9 cellular contexts compared by ENCODE assay signal in the genomic region with DNA sequence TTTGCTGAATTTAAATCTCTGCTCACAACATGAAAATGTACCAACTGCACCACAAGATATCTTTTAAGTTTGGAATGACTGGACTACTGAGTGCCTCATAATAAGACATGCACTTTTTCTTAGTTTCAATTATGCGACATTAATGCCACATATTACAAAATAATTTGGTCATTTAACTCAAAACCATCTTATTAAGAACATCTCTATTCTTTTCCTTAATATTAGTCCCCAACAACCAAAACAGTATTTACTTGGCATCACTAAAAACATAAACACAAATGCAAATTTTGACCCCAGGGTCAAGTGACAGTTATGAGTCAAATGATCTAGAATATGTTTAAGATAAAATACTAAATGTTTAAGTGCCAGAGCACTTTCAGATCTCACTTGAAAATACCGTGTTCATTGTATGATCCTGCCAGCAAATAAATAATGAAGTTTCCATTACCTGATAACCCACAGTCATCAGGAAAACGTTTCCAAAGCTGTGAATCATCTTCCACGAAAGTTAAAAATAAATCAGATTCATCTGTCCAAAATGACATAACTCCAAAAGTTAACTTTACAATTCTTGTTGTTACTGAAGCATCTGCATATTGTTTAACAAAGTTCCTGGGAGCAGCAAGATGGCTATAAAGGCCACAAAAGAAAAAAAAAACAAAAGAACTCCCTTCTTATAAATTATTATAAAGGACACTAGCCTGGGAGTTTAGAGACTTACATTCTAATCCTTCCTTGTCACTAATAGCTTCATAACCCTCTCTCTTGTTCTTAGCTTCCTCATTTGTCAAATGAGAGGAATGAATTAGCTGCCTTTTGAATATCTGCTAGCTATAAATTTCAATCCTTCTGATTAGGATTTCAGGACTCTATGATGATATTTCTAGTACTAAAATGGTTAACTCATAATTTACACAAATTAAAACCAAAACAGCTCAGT. TPM values are rescaled to one million over a fixed set of nuclear protein-coding genes. Genes with fewer than 3 reads are reported as not detected.
DNase-seq lines count a peak whose midpoint lies in the region; ATAC-seq and TF ChIP-seq lines count a peak whose summit lies in the region.
"Had no signal": no experiment of that assay in that cellular context is flagged by ENCODE, and none has a peak within 500 bp of the region (broad histone marks: within the 10 kb centered on the region; RNA-seq: fewer than 3 reads in every experiment).

No MANE protein-coding gene starts in this region.

- peaks cover 98% of the 10 kb centered on the region for H3K79me2 ChIP-seq in PC-3 (ENCODE audit: low read length)

- DNase-seq in Caco-2 (no peak), PC-3 (peak; percentile 33), right atrium auricular region (ENCODE audit: low spot score) (no peak), middle frontal gyrus (ENCODE audit: extremely low spot score, low spot score) (no peak), nucleus accumbens (lab: John Stamatoyannopoulos, UW) (no peak), NCI-H1092 treated with DMSO at 0.1 percent for 48 hours (lab: John Stamatoyannopoulos, UW) (no peak), ecto neural progenitor cell (ENCODE audit: low spot score) (no peak)

- no peaks in the 10 kb centered on the region for H3K9me2 ChIP-seq in PC-3 (replicated peaks; ENCODE audit: low read length)

- no peak overlapping the region for H2AFZ ChIP-seq in PC-3 (ENCODE audit: low read length)

- no peaks in the 10 kb centered on the region for H3K27me3 Mint-ChIP-seq in Caco-2 (ENCODE audit: insufficient read depth, unreplicated experiment)

- intact Hi-C loops in Caco-2 (cut with micrococcal nuclease; ENCODE audit: unreplicated experiment) (no loop called here), PC-3 (cut with micrococcal nuclease) (loop anchor here (2.0 kb wide), 1 partner anchor 30 kb away; the partner anchor contains the start of gene AP4S1)

- H3K4me2 ChIP-seq in PC-3 (ENCODE audit: low read length), result peak overlapping the region; percentile 38

- H3K27ac Mint-ChIP-seq in Caco-2 (ENCODE audit: unreplicated experiment), result peak overlapping the region; percentile 39

- peaks cover 10% of the 10 kb centered on the region for H3K9me3 Mint-ChIP-seq in Caco-2 (ENCODE audit: unreplicated experiment)

- H3K4me1 ChIP-seq in Caco-2, result peaks cover 11% of the 10 kb centered on the region; the same call in 1 of the 2 replicates
- peaks cover 17% of the 10 kb centered on the region for H3K4me1 ChIP-seq in PC-3 (ENCODE audit: insufficient read depth, low read length)
- H3K4me1 ChIP-seq in right atrium auricular region, result peaks cover 0 to 43% of the 10 kb centered on the region in 2 donors

- no peak overlapping the region for H3K4me3 Mint-ChIP-seq in Caco-2 (ENCODE audit: unreplicated experiment)

- no peaks in the 10 kb centered on the region for H3K4me1 Mint-ChIP-seq in Caco-2 (ENCODE audit: low read depth, unreplicated experiment)

- ATAC-seq in GM21529 (IDR thresholded peaks at IDR 0.05; ENCODE audit: unreplicated experiment) (peak; percentile 60), PC-3 (peak; percentile 50)

- no peaks in the 10 kb centered on the region for H3K36me3 Mint-ChIP-seq in Caco-2 (ENCODE audit: insufficient read depth, unreplicated experiment)

- CTCF ChIA-PET in Caco-2 (lab: Charles Lee) (no interaction called here), PC-3 (lab: Charles Lee) (no interaction called here)

- no peak overlapping the region for H3K9ac ChIP-seq in PC-3 (ENCODE audit: low read length)

- H3K27me3 ChIP-seq in Caco-2 (replicated peaks; ENCODE audit: control insufficient read depth, insufficient read depth, low read length) (no peaks in the 10 kb centered on the region), PC-3 (ENCODE audit: low read length) (no peaks in the 10 kb centered on the region), right atrium auricular region (no peaks in the 10 kb centered on the region)

- peaks cover 2% of the 10 kb centered on the region; the same call in 1 of the 2 replicates for H3K36me3 ChIP-seq in Caco-2 (ENCODE audit: control insufficient read depth, insufficient read depth, low read length)
- H3K36me3 ChIP-seq in PC-3 (ENCODE audit: low read depth, low read length), result peaks cover 20% of the 10 kb centered on the region; the same call in 1 of the 2 replicates
- H3K36me3 ChIP-seq in right atrium auricular region, result peaks cover 5% of the 10 kb centered on the region

- peaks cover 6% of the 10 kb centered on the region; the same call in 1 of the 2 replicates for H4K20me1 ChIP-seq in PC-3 (ENCODE audit: low read length)

- no TSS peak for BruUV-seq in Caco-2 (replicated peaks; lab: Mats Ljungman, UMichigan)
- BruUV-seq in PC-3 (replicated peaks; lab: Mats Ljungman, UMichigan), result no TSS peak

- H3K9me3 ChIP-seq in Caco-2 (no peaks in the 10 kb centered on the region), PC-3 (ENCODE audit: low read length) (no peaks in the 10 kb centered on the region), right atrium auricular region (peaks cover 0 to 8% of the 10 kb centered on the region in 2 donors)

- H3K4me3 ChIP-seq in Caco-2 (ENCODE audit: low read depth, low read length) (no peak overlapping the region), PC-3 (ENCODE audit: low read length) (no peak overlapping the region), right atrium auricular region (no peak overlapping the region)
- H3K4me3 ChIP-seq: lung had no signal

- no peak for TF ChIP-seq CTCF in Caco-2 (IDR thresholded peaks at IDR 0.05; ENCODE audit: insufficient read depth in 1 of 2, low read depth in 1 of 2, low read length in 1 of 2, severe bottlenecking in 1 of 2, unreplicated experiment in 1 of 2)
- no peak for TF ChIP-seq CTCF in PC-3 (conservative IDR thresholded peaks at IDR 0.05; ENCODE audit: low read depth, low read length)
- TF ChIP-seq CTCF in right atrium auricular region (IDR thresholded peaks at IDR 0.05), result no peak

- H3K27ac ChIP-seq in PC-3 (ENCODE audit: low read length), result no peak overlapping the region
- peak overlapping the region; percentile 27 to 43 for H3K27ac ChIP-seq in right atrium auricular region

- peaks cover 6% of the 10 kb centered on the region for H3F3A ChIP-seq in PC-3 (ENCODE audit: low read length, unreplicated experiment)

- POLR2A ChIA-PET in Caco-2 (lab: Charles Lee), result no interaction called here
- POLR2A ChIA-PET in PC-3 (lab: Charles Lee; ENCODE audit: unreplicated experiment), result interaction anchor here (0.6 to 0.7 kb wide), 4 partner anchors 14 to 433 kb away, joined by 3 to 8 read pairs (median 5); no protein-coding TSS in a partner anchor

RNA-seq across cellular contexts. Expression of gene AP4S1, which starts 30.5 kb away (rescaled TPM):
- total RNA-seq in Caco-2 (2022), result 10.8 and 13.2 TPM in 2 replicates
- total RNA-seq in PC-3 (2014; rRNA removed), result 3.0 and 3.2 TPM in 2 replicates
- total RNA-seq in right atrium auricular region, result 10 to 100 TPM in 1 of 2 donors, 1 to 10 TPM in 1; 3.3 to 17.3 TPM

RNA-seq across cellular contexts. Expression of gene STRN3, which starts 31.2 kb away (rescaled TPM):
- total RNA-seq in Caco-2 (2022), result 38.0 and 41.8 TPM in 2 replicates
- total RNA-seq in PC-3 (2014; rRNA removed), result 36.9 and 41.4 TPM in 2 replicates
- total RNA-seq in right atrium auricular region, result 10 to 100 TPM; 34.2 to 46.8 TPM
